Comparison of ENCODE assay signal across 20 cellular contexts in the genomic region with DNA sequence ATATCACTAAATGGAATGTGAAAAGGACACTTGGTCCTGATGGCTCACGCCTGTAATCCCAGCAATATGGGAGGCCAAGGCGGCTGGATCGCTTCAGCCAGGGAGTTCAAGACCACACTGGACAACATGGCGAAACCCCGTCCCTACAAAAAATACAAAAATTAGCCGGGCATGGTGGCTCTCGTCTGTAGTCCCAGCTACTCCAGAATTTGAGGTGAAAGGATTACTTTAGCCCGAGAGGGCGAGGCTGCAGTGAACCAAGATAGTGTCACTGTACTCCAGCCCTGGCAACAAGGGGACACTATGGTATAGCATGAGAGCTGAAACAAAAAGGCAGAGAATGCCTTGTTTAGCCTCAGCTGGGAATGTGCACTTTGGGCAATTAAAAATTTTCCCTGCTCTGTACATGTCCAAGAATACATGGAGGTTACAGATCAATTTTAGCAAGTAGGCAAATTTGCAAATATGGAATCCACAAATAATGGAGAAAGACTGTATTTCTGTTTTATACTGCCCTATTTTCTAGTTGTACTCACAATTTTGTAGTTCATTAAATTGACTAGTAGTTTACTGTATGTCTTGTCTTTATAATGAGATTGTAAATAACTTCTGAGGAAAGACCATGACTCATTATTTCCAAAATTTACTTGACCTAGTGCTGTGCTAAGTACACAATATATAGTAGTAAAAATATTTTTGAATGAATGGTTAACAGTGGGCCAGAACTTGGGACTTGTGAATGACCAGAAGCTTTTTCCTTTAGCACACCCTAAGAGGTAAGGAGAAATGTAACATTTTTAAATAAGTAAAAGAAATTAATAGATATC.
"Had no signal": no experiment of that assay in that cellular context is flagged by ENCODE, and none has a peak within 500 bp of the region (broad histone marks: within the 10 kb centered on the region; RNA-seq: fewer than 3 reads in every experiment).

No MANE protein-coding gene starts in this region.

- H3K27ac ChIP-seq: body of pancreas, foreskin keratinocyte, lower lobe of right lung, tibial artery, WERI-Rb-1 had no signal

- H3K9me3 Mint-ChIP-seq: activated naive CD8-positive, alpha-beta T cell treated with anti-CD3 and anti-CD28 coated beads, Interleukin-2, amount 10 ng/mL, durations not matched to agents 7 days and 5 days; activated T-helper 1 cell treated with anti-CD3 and anti-CD28 coated beads, Interleukin-12 subunit alpha, Interleukin-12 subunit beta, Interleukin-2, Interleukin-4 antibody, amounts not matched to agents 30 ng/mL and 10 ng/mL and 1 ng/mL, durations not matched to agents 14 hours and 24 hours and 36 hours; effector memory CD8-positive, alpha-beta T cell; mesothelial cell of epicardium; nephron; stimulated activated naive B cell treated with anti-CD40 and anti-IgM and Interleukin-4, amounts not matched to agents 10 μg/mL and 1 μg/mL and 100 μg/mL, for 72 hours had no signal

- FAIRE-seq: keratinocyte, urothelium cell line had no signal

- H3K9me3 ChIP-seq: body of pancreas, lower lobe of right lung, tibial artery had no signal

- DNase-seq: activated CD4-positive, alpha-beta T cell treated with anti-CD3 and anti-CD28 coated beads, Interleukin-2, amount 50 U/mL, for 48 hours; activated naive CD8-positive, alpha-beta T cell treated with anti-CD3 and anti-CD28 coated beads, Interleukin-2, amount 10 ng/mL, durations not matched to agents 7 days and 5 days; amygdala; body of pancreas; dermis blood vessel endothelial cell; effector memory CD8-positive, alpha-beta T cell; foreskin keratinocyte; hippocampal formation; lower lobe of right lung; occipital lobe; retina; stimulated activated naive B cell treated with anti-CD40 and anti-IgM and Interleukin-4, amounts not matched to agents 10 μg/mL and 1 μg/mL and 100 μg/mL, for 72 hours; T1000; tibial artery; WERI-Rb-1 had no signal

- H3K4me3 ChIP-seq: body of pancreas, lower lobe of right lung, tibial artery had no signal

- H3K36me3 Mint-ChIP-seq: mesothelial cell of epicardium had no signal

- H3K27me3 Mint-ChIP-seq: effector memory CD8-positive, alpha-beta T cell had no signal

- H3K27ac Mint-ChIP-seq: activated naive CD8-positive, alpha-beta T cell treated with anti-CD3 and anti-CD28 coated beads, Interleukin-2, amount 10 ng/mL, durations not matched to agents 7 days and 5 days; activated T-helper 1 cell treated with anti-CD3 and anti-CD28 coated beads, Interleukin-12 subunit alpha, Interleukin-12 subunit beta, Interleukin-2, Interleukin-4 antibody, amounts not matched to agents 30 ng/mL and 10 ng/mL and 1 ng/mL, durations not matched to agents 14 hours and 24 hours and 36 hours; effector memory CD8-positive, alpha-beta T cell; mesothelial cell of epicardium had no signal

- H3K4me3 Mint-ChIP-seq: activated T-helper 1 cell treated with anti-CD3 and anti-CD28 coated beads, Interleukin-12 subunit alpha, Interleukin-12 subunit beta, Interleukin-2, Interleukin-4 antibody, amounts not matched to agents 30 ng/mL and 10 ng/mL and 1 ng/mL, durations not matched to agents 14 hours and 24 hours and 36 hours; effector memory CD8-positive, alpha-beta T cell; mesothelial cell of epicardium had no signal

- H3K4me1 ChIP-seq: foreskin keratinocyte had no signal

- H3K27me3 ChIP-seq: body of pancreas, tibial artery had no signal

- H3K36me3 ChIP-seq: tibial artery had no signal
